10 cellular contexts compared by ENCODE assay signal in genomic region chr20:62951896-62952372, GRCh38. TPM values are rescaled to one million over a fixed set of nuclear protein-coding genes. Genes with fewer than 3 reads are reported as not detected.
A peak's percentile ranks its signal among the peaks of the same experiment; 100 is the strongest.
DNase-seq lines count a peak whose midpoint lies in the region; TF ChIP-seq lines count a peak whose summit lies in the region.
"Had no signal": no experiment of that assay in that cellular context is flagged by ENCODE, and none has a peak within 500 bp of the region (broad histone marks: within the 10 kb centered on the region; RNA-seq: fewer than 3 reads in every experiment).

No MANE protein-coding gene starts in this region.

- TF ChIP-seq POLR2A in esophagus squamous epithelium (IDR thresholded peaks at IDR 0.05): no peak

- TF ChIP-seq CTCF in esophagus squamous epithelium (IDR thresholded peaks at IDR 0.05) (no peak), neutrophil (IDR thresholded peaks at IDR 0.05) (no peak), mesothelial cell of epicardium (IDR thresholded peaks at IDR 0.05; ENCODE audit: unreplicated experiment) (no peak)

- no peaks in the 10 kb centered on the region for H3K27me3 ChIP-seq in CD8-positive, alpha-beta memory T cell (ENCODE audit: insufficient read depth, low read length, poor library complexity, severe bottlenecking)
- H3K27me3 ChIP-seq in Karpas-422 (ENCODE audit: low read length) (no peaks in the 10 kb centered on the region), esophagus squamous epithelium (no peaks in the 10 kb centered on the region), neutrophil (no peaks in the 10 kb centered on the region)

- peak overlapping the region; percentile 2 for H3K27ac ChIP-seq in CD8-positive, alpha-beta memory T cell (ENCODE audit: low read depth, low read length)
- H3K27ac ChIP-seq in Karpas-422 (ENCODE audit: low read length) (peak overlapping the region; percentile 74), esophagus squamous epithelium (peak overlapping the region in 3 of 4 donors; percentile 81 to 96 (median 87)), neutrophil (peak overlapping the region; percentile 59), substantia nigra (ENCODE audit: low read depth, low read length, poor library complexity, severe bottlenecking) (no peak overlapping the region)

- H4K20me1 ChIP-seq in Karpas-422 (ENCODE audit: insufficient read depth, low read depth, low read length): no peaks in the 10 kb centered on the region

- no peak overlapping the region for H3K4me3 ChIP-seq in CD8-positive, alpha-beta memory T cell (ENCODE audit: low read length)
- H3K4me3 ChIP-seq in Karpas-422 (ENCODE audit: low read length) (peak overlapping the region; percentile 98), esophagus squamous epithelium (peak overlapping the region in 2 of 4 donors; percentile 33 to 61), neutrophil (ENCODE audit: low read depth in 1 of 2, low read length in 1 of 2) (peak overlapping the region; percentile 52 to 71)

- H3K9me2 ChIP-seq in Karpas-422 (replicated peaks; ENCODE audit: insufficient read depth, low read length): no peaks in the 10 kb centered on the region

- intact Hi-C loops in esophagus squamous epithelium (cut with DNase I): no loop called here

- peaks cover 8% of the 10 kb centered on the region for H3K36me3 ChIP-seq in CD8-positive, alpha-beta memory T cell (ENCODE audit: insufficient read depth, low read length)
- H3K36me3 ChIP-seq in Karpas-422 (ENCODE audit: insufficient read depth, low read length): peaks cover 32% of the 10 kb centered on the region
- H3K36me3 ChIP-seq in esophagus squamous epithelium: peaks cover 0 to 44% (median 11%) of the 10 kb centered on the region in 3 donors
- H3K36me3 ChIP-seq in neutrophil: peaks cover 38% of the 10 kb centered on the region

- CTCF ChIA-PET in CD8-positive, alpha-beta memory T cell (lab: Charles Lee): interaction anchor here (1.2 kb wide), 1 partner anchor 25 kb away, joined by 5 read pairs; no protein-coding TSS in a partner anchor

- H3K4me1 Mint-ChIP-seq in CD8-positive, alpha-beta memory T cell: peaks cover 21 to 35% (median 34%) of the 10 kb centered on the region in 3 donors
- H3K4me1 Mint-ChIP-seq in mesothelial cell of epicardium: peaks cover 12% of the 10 kb centered on the region

- H3K9me3 Mint-ChIP-seq in CD8-positive, alpha-beta memory T cell: no peaks in the 10 kb centered on the region
- peaks cover 6% of the 10 kb centered on the region for H3K9me3 Mint-ChIP-seq in mesothelial cell of epicardium

- H3K9me3 ChIP-seq in CD8-positive, alpha-beta memory T cell (ENCODE audit: low read length): no peaks in the 10 kb centered on the region
- H3K9me3 ChIP-seq in Karpas-422 (ENCODE audit: low read length) (peaks cover 4% of the 10 kb centered on the region; the same call in 1 of the 2 replicates), esophagus squamous epithelium (no peaks in the 10 kb centered on the region), neutrophil (no peaks in the 10 kb centered on the region)

- peaks cover 0 to 38% (median 5%) of the 10 kb centered on the region in 3 donors for H3K36me3 Mint-ChIP-seq in CD8-positive, alpha-beta memory T cell
- H3K36me3 Mint-ChIP-seq in mesothelial cell of epicardium: peaks cover 36% of the 10 kb centered on the region

- 79 to 81% methylated on average over 3 of the region's 8 CpGs for WGBS in esophagus squamous epithelium, 2 donors

- H3K4me2 ChIP-seq in Karpas-422 (ENCODE audit: low read depth, low read length, poor library complexity, severe bottlenecking): peak overlapping the region; percentile 97

- no peak for DNase-seq in CD8-positive, alpha-beta memory T cell
- DNase-seq in Karpas-422: no peak
- no peak for DNase-seq in esophagus squamous epithelium (lab: John Stamatoyannopoulos, UW)
- DNase-seq in NCI-H2081 (lab: John Stamatoyannopoulos, UW): no peak
- no peak for DNase-seq in substantia nigra (lab: John Stamatoyannopoulos, UW)
- DNase-seq in mesothelial cell of epicardium (ENCODE audit: low spot score in 2 of 2, unreplicated experiment in 2 of 2): no peak
- no peak for DNase-seq in foreskin melanocyte
- DNase-seq: NCI-H510A had no signal

- H3K79me2 ChIP-seq in Karpas-422 (ENCODE audit: low read length): peaks cover 39% of the 10 kb centered on the region

- peak overlapping the region; percentile 42; the same call in 1 of the 2 replicates for H2AFZ ChIP-seq in Karpas-422 (ENCODE audit: low read length)

- peaks cover 37% of the 10 kb centered on the region for H3K4me1 ChIP-seq in CD8-positive, alpha-beta memory T cell (ENCODE audit: insufficient read depth, low read length)
- H3K4me1 ChIP-seq in Karpas-422 (ENCODE audit: low read length): peaks cover 34% of the 10 kb centered on the region
- peaks cover 20 to 34% (median 28%) of the 10 kb centered on the region in 3 donors for H3K4me1 ChIP-seq in esophagus squamous epithelium
- H3K4me1 ChIP-seq in neutrophil (ENCODE audit: control insufficient read depth in 1 of 2, insufficient read depth in 1 of 2, low read depth in 1 of 2, low read length in 1 of 2): peaks cover 39% of the 10 kb centered on the region in 2 experiments

- H3K9ac ChIP-seq in Karpas-422 (ENCODE audit: low read length): peak overlapping the region; percentile 95

- POLR2A ChIA-PET in CD8-positive, alpha-beta memory T cell (lab: Charles Lee): no interaction called here

- H3K27ac Mint-ChIP-seq in CD8-positive, alpha-beta memory T cell: peak overlapping the region in 7 of 8 donors; percentile 29 to 88 (median 58)
- H3K27ac Mint-ChIP-seq in mesothelial cell of epicardium: no peak overlapping the region

- peak overlapping the region in 5 of 7 donors; percentile 35 to 81 (median 61) for H3K4me3 Mint-ChIP-seq in CD8-positive, alpha-beta memory T cell
- H3K4me3 Mint-ChIP-seq in mesothelial cell of epicardium: no peak overlapping the region

- no peaks in the 10 kb centered on the region for H3K27me3 Mint-ChIP-seq in CD8-positive, alpha-beta memory T cell
- no peaks in the 10 kb centered on the region for H3K27me3 Mint-ChIP-seq in mesothelial cell of epicardium (ENCODE audit: low read depth)

RNA-seq across cellular contexts. Expression of gene SLC17A9, which starts 0.6 kb away (rescaled TPM):
- total RNA-seq in CD8-positive, alpha-beta memory T cell: 10 to 100 TPM; 26.4 to 26.8 TPM
- polyA plus RNA-seq in CD8-positive, alpha-beta memory T cell: 1.0 TPM
- total RNA-seq in Karpas-422 (2014; rRNA removed; shearing (Covaris generic); ENCODE audit: low replicate concordance): 15.9 and 22.1 TPM in 2 replicates
- total RNA-seq in esophagus squamous epithelium (1 to 10 TPM in 2 of 4 donors, under 1 TPM in 2; 0.31 to 3.9 (median 1.4) TPM), mesothelial cell of epicardium (5.3 to 7.1 TPM (median 5.7 TPM) in 3 replicates)

RNA-seq across cellular contexts. Expression of gene GID8, which starts 14.0 kb away (rescaled TPM):
- total RNA-seq in CD8-positive, alpha-beta memory T cell: 10 to 100 TPM; 44.9 to 45.5 TPM
- polyA plus RNA-seq in CD8-positive, alpha-beta memory T cell: 19.0 TPM
- total RNA-seq in Karpas-422 (2014; rRNA removed; shearing (Covaris generic); ENCODE audit: low replicate concordance): 31.3 and 48.2 TPM in 2 replicates
- 10 to 100 TPM; 41.0 to 51.2 (median 44.1) TPM for total RNA-seq in esophagus squamous epithelium
- total RNA-seq in mesothelial cell of epicardium: 57.8 to 59.2 TPM (median 57.9 TPM) in 3 replicates

RNA-seq across cellular contexts. Expression of gene DIDO1, which starts 25.6 kb away (rescaled TPM):
- 10 to 100 TPM; 55.3 to 57.3 TPM for total RNA-seq in CD8-positive, alpha-beta memory T cell
- polyA plus RNA-seq in CD8-positive, alpha-beta memory T cell: 39.0 TPM
- 35.4 and 43.4 TPM in 2 replicates for total RNA-seq in Karpas-422 (2014; rRNA removed; shearing (Covaris generic); ENCODE audit: low replicate concordance)
- total RNA-seq in esophagus squamous epithelium (10 to 100 TPM; 27.6 to 57.8 (median 36.7) TPM), mesothelial cell of epicardium (70.3 to 73.1 TPM (median 70.5 TPM) in 3 replicates)

RNA-seq across cellular contexts. Expression of gene BHLHE23, which starts 54.8 kb away (rescaled TPM):
- total RNA-seq in CD8-positive, alpha-beta memory T cell: not detected
- polyA plus RNA-seq in CD8-positive, alpha-beta memory T cell: not detected
- total RNA-seq in Karpas-422 (2014; rRNA removed; shearing (Covaris generic); ENCODE audit: low replicate concordance): not detected in 2 replicates
- total RNA-seq in esophagus squamous epithelium: not detected
- not detected in 3 replicates for total RNA-seq in mesothelial cell of epicardium
- total RNA-seq: mesenteric fat pad had no signal
